In genomic region chr18:77046994-77047393, GRCh38 we compare ENCODE assay signal across 25 cellular contexts.
DNase-seq lines count a peak whose midpoint lies in the region; ATAC-seq lines count a peak whose summit lies in the region.
"Had no signal": no experiment of that assay in that cellular context is flagged by ENCODE, and none has a peak within 500 bp of the region (broad histone marks: within the 10 kb centered on the region; RNA-seq: fewer than 3 reads in every experiment).

No MANE protein-coding gene starts in this region.

- H3K27me3 Mint-ChIP-seq in stimulated activated naive CD8-positive, alpha-beta T cell treated with anti-CD3 and anti-CD28 coated beads, Interleukin-15, Interleukin-2, amounts not matched to agents 100 ng/mL and 50 ng/mL, for 24 hours: no peaks in the 10 kb centered on the region
- no peaks in the 10 kb centered on the region for H3K27me3 Mint-ChIP-seq in natural killer cell treated with Interleukin-12 subunit alpha and Interleukin-12 subunit beta and Interleukin-15 and Interleukin-18, amount 100 ng/mL, for 72 hours
- H3K27me3 Mint-ChIP-seq: naive B cell had no signal

- H3K4me1 Mint-ChIP-seq in stimulated activated naive CD8-positive, alpha-beta T cell treated with anti-CD3 and anti-CD28 coated beads, Interleukin-15, Interleukin-2, amounts not matched to agents 100 ng/mL and 50 ng/mL, for 24 hours (ENCODE audit: low read depth): peaks cover 12% of the 10 kb centered on the region
- H3K4me1 Mint-ChIP-seq in natural killer cell treated with Interleukin-12 subunit alpha and Interleukin-12 subunit beta and Interleukin-15 and Interleukin-18, amount 100 ng/mL, for 72 hours (ENCODE audit: low read depth in 2 of 2): peaks cover 38 to 40% of the 10 kb centered on the region in 2 donors

- peaks cover 22% of the 10 kb centered on the region for H3K36me3 Mint-ChIP-seq in stimulated activated naive CD8-positive, alpha-beta T cell treated with anti-CD3 and anti-CD28 coated beads, Interleukin-15, Interleukin-2, amounts not matched to agents 100 ng/mL and 50 ng/mL, for 24 hours (ENCODE audit: low read depth)
- peaks cover 8% of the 10 kb centered on the region for H3K36me3 Mint-ChIP-seq in natural killer cell treated with Interleukin-12 subunit alpha and Interleukin-12 subunit beta and Interleukin-15 and Interleukin-18, amount 100 ng/mL, for 72 hours

- H3K27ac Mint-ChIP-seq in stimulated activated naive CD8-positive, alpha-beta T cell treated with anti-CD3 and anti-CD28 coated beads, Interleukin-15, Interleukin-2, amounts not matched to agents 100 ng/mL and 50 ng/mL, for 24 hours: peak overlapping the region; percentile 42
- peak overlapping the region; percentile 52 to 71 for H3K27ac Mint-ChIP-seq in natural killer cell treated with Interleukin-12 subunit alpha and Interleukin-12 subunit beta and Interleukin-15 and Interleukin-18, amount 100 ng/mL, for 72 hours

- no peak for DNase-seq in stimulated activated naive CD8-positive, alpha-beta T cell treated with anti-CD3 and anti-CD28 coated beads, Interleukin-15, Interleukin-2, amounts not matched to agents 100 U/mL and 50 U/mL, for 24 hours
- DNase-seq in natural killer cell treated with Interleukin-12 subunit alpha and Interleukin-12 subunit beta and Interleukin-15 and Interleukin-18, amount 100 ng/mL, for 72 hours (ENCODE audit: low spot score): no peak
- DNase-seq in cerebellum (ENCODE audit: low spot score) (no peak), DMS 273 (lab: John Stamatoyannopoulos, UW; ENCODE audit: unreplicated experiment) (no peak)
- DNase-seq: ACHN; activated CD4-positive, alpha-beta T cell treated with anti-CD3 and anti-CD28 coated beads for 4 hours; activated T-cell treated with anti-CD3 and anti-CD28 coated beads, Interleukin-2, amount 50 U/mL, for 1 hour; CD8-positive, alpha-beta memory T cell; foreskin melanocyte; H7; heart right ventricle; KG1; kidney; MM.1S; naive B cell; NCI-H1105 treated with DMSO at 0.1 percent for 48 hours; NCI-H1930; NCI-H524 treated with DMSO at 0.1 percent for 48 hours; PC-9; SK-N-SH; small intestine; stomach had no signal

- no peaks in the 10 kb centered on the region for H3K9me3 Mint-ChIP-seq in stimulated activated naive CD8-positive, alpha-beta T cell treated with anti-CD3 and anti-CD28 coated beads, Interleukin-15, Interleukin-2, amounts not matched to agents 100 ng/mL and 50 ng/mL, for 24 hours
- H3K9me3 Mint-ChIP-seq in natural killer cell treated with Interleukin-12 subunit alpha and Interleukin-12 subunit beta and Interleukin-15 and Interleukin-18, amount 100 ng/mL, for 72 hours: no peaks in the 10 kb centered on the region
- H3K9me3 Mint-ChIP-seq: CD8-positive, alpha-beta memory T cell had no signal

- H3K27ac ChIP-seq in angular gyrus (ENCODE audit: low read depth, low read length): peak overlapping the region; percentile 99
- H3K27ac ChIP-seq: heart right ventricle, PC-9, stomach had no signal

- ATAC-seq in stimulated activated naive CD8-positive, alpha-beta T cell treated with anti-CD3 and anti-CD28 coated beads, Interleukin-15, Interleukin-2, amounts not matched to agents 100 U/mL and 50 U/mL, for 24 hours: no peak
- no peak for ATAC-seq in natural killer cell treated with Interleukin-12 subunit alpha and Interleukin-12 subunit beta and Interleukin-15 and Interleukin-18, amount 100 ng/mL, for 72 hours
- no peak for ATAC-seq in GM19023 (IDR thresholded peaks at IDR 0.05; ENCODE audit: unreplicated experiment)
- ATAC-seq: heart right ventricle had no signal

- no peak overlapping the region for H3K4me3 Mint-ChIP-seq in stimulated activated naive CD8-positive, alpha-beta T cell treated with anti-CD3 and anti-CD28 coated beads, Interleukin-15, Interleukin-2, amounts not matched to agents 100 ng/mL and 50 ng/mL, for 24 hours
- H3K4me3 Mint-ChIP-seq in natural killer cell treated with Interleukin-12 subunit alpha and Interleukin-12 subunit beta and Interleukin-15 and Interleukin-18, amount 100 ng/mL, for 72 hours: peak overlapping the region; percentile 10
- H3K4me3 Mint-ChIP-seq: naive B cell had no signal
